ENCODE assay signal across 8 cellular contexts in the genomic region with DNA sequence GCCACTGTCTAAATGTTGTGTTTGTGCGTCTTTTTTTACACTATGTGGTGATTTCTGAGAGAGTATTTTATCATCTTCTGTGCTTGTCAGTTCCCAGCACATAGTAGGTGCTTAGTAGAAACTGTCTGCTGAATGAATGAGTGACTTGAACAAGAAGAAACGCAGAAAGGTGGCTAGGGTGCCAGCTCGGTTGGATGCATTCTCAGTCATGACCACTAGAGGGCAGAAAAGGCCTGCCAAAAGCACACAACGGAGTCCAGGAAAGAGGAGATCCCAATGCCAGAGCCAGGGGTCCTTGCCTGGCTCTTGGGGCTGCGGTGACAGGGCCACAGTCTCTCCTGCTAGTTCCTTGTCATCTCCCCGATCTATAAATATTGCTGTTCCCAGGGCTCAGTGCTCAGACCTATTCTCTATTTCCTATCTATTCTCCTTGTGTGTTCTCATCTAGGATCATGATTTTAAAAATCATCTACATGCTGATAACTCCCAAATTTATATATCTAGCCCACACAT. TPM values are rescaled to one million over a fixed set of nuclear protein-coding genes. Genes with fewer than 3 reads are reported as not detected.
DNase-seq lines count a peak whose midpoint lies in the region; ATAC-seq and TF ChIP-seq lines count a peak whose summit lies in the region.

No MANE protein-coding gene starts in this region.

- intact Hi-C loops in body of pancreas (cut with DNase I), result loop anchor here (5.0 to 10.0 kb wide), 2 partner anchors 214 to 702 kb away; partner anchors contain the start of gene FNDC8

- no peaks in the 10 kb centered on the region for H3K9me3 ChIP-seq in body of pancreas

- no peak overlapping the region for H3K27ac ChIP-seq in body of pancreas

- WGBS in body of pancreas, 2 donors, result 0 to 2% methylated on average over 6 of the region's 6 CpGs

- ATAC-seq in body of pancreas, result peak; percentile 56
- no peak for ATAC-seq in HG03175 (IDR thresholded peaks at IDR 0.05; ENCODE audit: unreplicated experiment)
- no peak for ATAC-seq in HG03095 (IDR thresholded peaks at IDR 0.05; ENCODE audit: unreplicated experiment)

- no peak for TF ChIP-seq POLR2A in body of pancreas (IDR thresholded peaks at IDR 0.05)

- TF ChIP-seq CTCF in GM12874 (IDR thresholded peaks at IDR 0.05; ENCODE audit: insufficient read depth, low read depth, low read length) (peak; percentile 89), body of pancreas (IDR thresholded peaks at IDR 0.05) (peak; percentile 83 to 88 (median 86))

- peaks cover 0 to 8% of the 10 kb centered on the region in 2 donors for H3K27me3 ChIP-seq in body of pancreas

- H3K36me3 ChIP-seq in body of pancreas (replicated peaks in 1 of 2; ENCODE audit: insufficient read depth in 1 of 2, low read depth in 2 of 2), result no peaks in the 10 kb centered on the region

- H3K4me3 ChIP-seq in body of pancreas, result no peak overlapping the region

- no peaks in the 10 kb centered on the region for H3K4me1 ChIP-seq in body of pancreas

- peak; percentile 2 for DNase-seq in NCI-H146 treated with DMSO at 0.1 percent for 48 hours (lab: John Stamatoyannopoulos, UW; ENCODE audit: unreplicated experiment)
- DNase-seq in UCSD-AML1 (lab: John Stamatoyannopoulos, UW; ENCODE audit: unreplicated experiment), result peak; percentile 62
- peak; percentile 67 to 74 (median 70) for DNase-seq in body of pancreas
- DNase-seq in iris pigment epithelial cell (ENCODE audit: low read depth), result peak; percentile 47
- peak; percentile 30 to 58 for DNase-seq in stimulated activated CD4-positive, alpha-beta T cell treated with anti-CD3 and anti-CD28 coated beads, Interleukin-15, amount 100 ng/mL, for 48 hours (ENCODE audit: low read depth in 2 of 2)

RNA-seq across cellular contexts. Expression of gene CCL1, which starts 57.3 kb away (rescaled TPM):
- not detected for total RNA-seq in body of pancreas

Comparison
In these comparisons a context has a peak if more than half of its experiments do, and no peak if none do; other contexts are left out.
1. DNase-seq: peak in every context shown above with its lines; median percentile 70 in body of pancreas; 62 in UCSD-AML1; 47 in iris pigment epithelial cell; 44 in stimulated activated CD4-positive, alpha-beta T cell treated with anti-CD3 and anti-CD28 coated beads, Interleukin-15, amount 100 ng/mL, for 48 hours; 2 in NCI-H146 treated with DMSO at 0.1 percent for 48 hours.